Comparison of ENCODE assay signal across 11 cellular contexts in genomic region chr4:168408620-168409019, GRCh38.
A peak's percentile ranks its signal among the peaks of the same experiment; 100 is the strongest.
DNase-seq lines count a peak whose midpoint lies in the region; ATAC-seq, FAIRE-seq and TF ChIP-seq lines count a peak whose summit lies in the region.
"Had no signal": no experiment of that assay in that cellular context is flagged by ENCODE, and none has a peak within 500 bp of the region (broad histone marks: within the 10 kb centered on the region; RNA-seq: fewer than 3 reads in every experiment).

No MANE protein-coding gene starts in this region.

- CTCF ChIA-PET in activated CD4-positive, alpha-beta T cell treated with anti-CD3 and anti-CD28 coated beads, Interleukin-2, amount 10 ng/mL, durations not matched to agents 7 days and 5 days (lab: Charles Lee) = interaction anchor here (1.4 to 2.1 kb wide), 2 partner anchors 9 to 11 kb away, joined by 4 to 6 read pairs; no protein-coding TSS in a partner anchor

- peak overlapping the region in 1 of 2 donors; percentile 88 for H3K27ac ChIP-seq in lung (ENCODE audit: low read depth in 1 of 2, low read length in 1 of 2)
- H3K27ac ChIP-seq: HL-60 had no signal

- no peaks in the 10 kb centered on the region for H3K9me3 Mint-ChIP-seq in activated CD4-positive, alpha-beta T cell treated with anti-CD3 and anti-CD28 coated beads, Interleukin-2, amount 10 ng/mL, durations not matched to agents 7 days and 5 days
- H3K9me3 Mint-ChIP-seq: activated T-helper 17 cell treated with anti-CD3 and anti-CD28 coated beads, Interleukin-2, amount 50 U/mL, for 72 hours had no signal

- 60 to 68% methylated on average over 3 of the region's 3 CpGs for WGBS in lung, 2 donors

- FAIRE-seq in GM12891 (lab: Jason Lieb, UNC) = no peak

- H3K4me1 Mint-ChIP-seq in activated CD4-positive, alpha-beta T cell treated with anti-CD3 and anti-CD28 coated beads, Interleukin-2, amount 10 ng/mL, durations not matched to agents 7 days and 5 days = peaks cover 3% of the 10 kb centered on the region
- H3K4me1 Mint-ChIP-seq: activated T-helper 17 cell treated with anti-CD3 and anti-CD28 coated beads, Interleukin-2, amount 50 U/mL, for 72 hours had no signal

- H3K4me1 ChIP-seq in lung (ENCODE audit: control insufficient read depth in 2 of 2, insufficient read depth in 2 of 2, low read length in 2 of 2) = peaks cover 4 to 5% of the 10 kb centered on the region in 2 donors

- peaks cover 0 to 17% of the 10 kb centered on the region in 2 donors for H3K36me3 ChIP-seq in lung (ENCODE audit: control insufficient read depth in 2 of 2, insufficient read depth in 2 of 2, low read length in 2 of 2)

- H3K27me3 Mint-ChIP-seq in activated CD4-positive, alpha-beta T cell treated with anti-CD3 and anti-CD28 coated beads, Interleukin-2, amount 10 ng/mL, durations not matched to agents 7 days and 5 days = no peaks in the 10 kb centered on the region
- H3K27me3 Mint-ChIP-seq: activated T-helper 17 cell treated with anti-CD3 and anti-CD28 coated beads, Interleukin-2, amount 50 U/mL, for 72 hours had no signal

- TF ChIP-seq CTCF in lung (IDR thresholded peaks at IDR 0.05; ENCODE audit: control extremely low read depth, extremely low read depth) = no peak

- ATAC-seq in lung (ENCODE audit: insufficient read depth, low FRiP score) (peak; percentile 69), HG03159 (IDR thresholded peaks at IDR 0.05; ENCODE audit: unreplicated experiment) (no peak)
- ATAC-seq: activated T-helper 17 cell treated with anti-CD3 and anti-CD28 coated beads, Interleukin-2, amount 50 U/mL, for 72 hours had no signal

- POLR2A ChIA-PET in activated CD4-positive, alpha-beta T cell treated with anti-CD3 and anti-CD28 coated beads, Interleukin-2, amount 10 ng/mL, durations not matched to agents 7 days and 5 days (lab: Charles Lee) = no interaction called here

- no peak overlapping the region for H3K27ac Mint-ChIP-seq in activated CD4-positive, alpha-beta T cell treated with anti-CD3 and anti-CD28 coated beads, Interleukin-2, amount 10 ng/mL, durations not matched to agents 7 days and 5 days
- H3K27ac Mint-ChIP-seq: activated T-helper 17 cell treated with anti-CD3 and anti-CD28 coated beads, Interleukin-2, amount 50 U/mL, for 72 hours had no signal

- no peaks in the 10 kb centered on the region for H3K9me3 ChIP-seq in lung (ENCODE audit: control insufficient read depth in 2 of 2, insufficient read depth in 1 of 2, low read length in 1 of 2)

- H3K4me3 ChIP-seq in lung = no peak overlapping the region

- peaks cover 61% of the 10 kb centered on the region for H3K36me3 Mint-ChIP-seq in activated CD4-positive, alpha-beta T cell treated with anti-CD3 and anti-CD28 coated beads, Interleukin-2, amount 10 ng/mL, durations not matched to agents 7 days and 5 days (ENCODE audit: low read depth)

- no peaks in the 10 kb centered on the region for H3K27me3 ChIP-seq in lung (ENCODE audit: control insufficient read depth, insufficient read depth)

- no peak for TF ChIP-seq POLR2A in GM12891 (IDR thresholded peaks at IDR 0.05; ENCODE audit: low read depth, low read length)

- no peak overlapping the region for H3K4me3 Mint-ChIP-seq in activated CD4-positive, alpha-beta T cell treated with anti-CD3 and anti-CD28 coated beads, Interleukin-2, amount 10 ng/mL, durations not matched to agents 7 days and 5 days
- H3K4me3 Mint-ChIP-seq: activated T-helper 17 cell treated with anti-CD3 and anti-CD28 coated beads, Interleukin-2, amount 50 U/mL, for 72 hours had no signal

- peak; percentile 83 for DNase-seq in ACHN
- DNase-seq in NCI-H1092 treated with DMSO at 0.1 percent for 48 hours (lab: John Stamatoyannopoulos, UW) = peak; percentile 77
- peak; percentile 34 for DNase-seq in brain pericyte (ENCODE audit: low read depth, low spot score)
- DNase-seq in lung (ENCODE audit: low spot score) = no peak
- DNase-seq in OCI-M2 (lab: John Stamatoyannopoulos, UW; ENCODE audit: unreplicated experiment) = no peak
- DNase-seq in activated CD4-positive, alpha-beta T cell treated with anti-CD3 and anti-CD28 coated beads, Interleukin-2, amount 10 ng/mL, durations not matched to agents 7 days and 5 days = no peak
- DNase-seq in GM12891 (ENCODE audit: insufficient read length, low spot score) = no peak
- DNase-seq: retina had no signal

- in situ Hi-C loops in ACHN (cut with HindIII; ENCODE audit: low pct_ligation_motif_present, low pct_unique_long_range_greater_than_20kb, low sequenced_read_pairs) = no loop called here

TF ChIP-seq in GM12891, 5 proteins besides CTCF, POLR2A, EP300 and RAD21:
- no peak for TF ChIP-seq PAX5 (IDR thresholded peaks at IDR 0.05; ENCODE audit: insufficient read depth, low read length, severe bottlenecking)
- TF ChIP-seq POU2F2 (IDR thresholded peaks at IDR 0.05; ENCODE audit: low read depth, low read length) = no peak
- no peak for TF ChIP-seq TAF1 (IDR thresholded peaks at IDR 0.05; ENCODE audit: low read depth, low read length)
- no peak for TF ChIP-seq POLR2AphosphoS5 (IDR thresholded peaks at IDR 0.05; ENCODE audit: low read depth, low read length)
- TF ChIP-seq SPI1 (IDR thresholded peaks at IDR 0.05; ENCODE audit: low read depth, low read length) = no peak

Comparison
In these comparisons a context has a peak if more than half of its experiments do, and no peak if none do; other contexts are left out.
1. DNase-seq: peak in ACHN (single experiment), NCI-H1092 treated with DMSO at 0.1 percent for 48 hours (single experiment) and brain pericyte (single experiment); none in lung (single experiment), OCI-M2 (single experiment), activated CD4-positive, alpha-beta T cell treated with anti-CD3 and anti-CD28 coated beads, Interleukin-2, amount 10 ng/mL, durations not matched to agents 7 days and 5 days (single experiment) and GM12891 (single experiment).